In genomic region chr11:4606231-4607015, GRCh38 we compare ENCODE assay signal across 9 cellular contexts. TPM values are rescaled to one million over a fixed set of nuclear protein-coding genes. Genes with fewer than 3 reads are reported as not detected.
DNase-seq lines count a peak whose midpoint lies in the region; ATAC-seq and TF ChIP-seq lines count a peak whose summit lies in the region.
"Had no signal": no experiment of that assay in that cellular context is flagged by ENCODE, and none has a peak within 500 bp of the region (broad histone marks: within the 10 kb centered on the region; RNA-seq: fewer than 3 reads in every experiment).

No MANE protein-coding gene starts in this region.

- no peak overlapping the region for H3K4me3 ChIP-seq in CD4-positive, alpha-beta memory T cell (ENCODE audit: low read length in 2 of 2)
- H3K4me3 ChIP-seq in Loucy (ENCODE audit: low read length, poor library complexity, severe bottlenecking) (peak overlapping the region; percentile 93), cardiac fibroblast (replicated peaks in 1 of 2; ENCODE audit: low read depth in 2 of 2, low read length in 2 of 2) (no peak overlapping the region)

- H3K79me2 ChIP-seq in Loucy (ENCODE audit: insufficient read depth, low read length), result peaks cover 7% of the 10 kb centered on the region

- H3F3A ChIP-seq in Loucy (ENCODE audit: low read depth), result no peaks in the 10 kb centered on the region

- CTCF ChIA-PET in CD4-positive, alpha-beta memory T cell (lab: Charles Lee; ENCODE audit: partially characterized antibody), result interaction anchor here (1.3 to 1.5 kb wide), 2 partner anchors 20 to 419 kb away, joined by 3 read pairs; no protein-coding TSS in a partner anchor
- CTCF ChIA-PET in RWPE1 (lab: Yijun Ruan, JAX), result interaction anchor here (1.0 kb wide), 1 partner anchor 13 kb away, joined by 3 read pairs; the partner anchor contains the start of gene OR52I1

- POLR2A ChIA-PET in CD4-positive, alpha-beta memory T cell (lab: Charles Lee; ENCODE audit: partially characterized antibody), result interaction anchor here (1.8 kb wide), 1 partner anchor 213 kb away, joined by 5 read pairs; the partner anchor contains the start of gene TRIM21
- POLR2A ChIA-PET in RWPE1 (lab: Yijun Ruan, JAX; ENCODE audit: low non-redundant PET), result no interaction called here

- no peaks in the 10 kb centered on the region for H3K9me2 ChIP-seq in Loucy (replicated peaks; ENCODE audit: low read depth, low read length)

- peaks cover 0 to 1% (median 0%) of the 10 kb centered on the region in 8 donors for H3K9me3 Mint-ChIP-seq in CD4-positive, alpha-beta memory T cell
- H3K9me3 Mint-ChIP-seq in natural killer cell treated with Interleukin-12 subunit alpha and Interleukin-12 subunit beta and Interleukin-15 and Interleukin-18, amount 100 ng/mL, for 72 hours, result no peaks in the 10 kb centered on the region

- intact Hi-C loops in CD4-positive, alpha-beta memory T cell (cut with micrococcal nuclease), result loop anchor here (5.0 to 10.0 kb wide), 2 partner anchors 1076 to 1628 kb away; partner anchors contain the start of genes CNGA4 and FHIP1B

- peak overlapping the region; percentile 93 to 98 (median 96) for H3K4me3 Mint-ChIP-seq in CD4-positive, alpha-beta memory T cell
- peak overlapping the region; percentile 84 for H3K4me3 Mint-ChIP-seq in natural killer cell treated with Interleukin-12 subunit alpha and Interleukin-12 subunit beta and Interleukin-15 and Interleukin-18, amount 100 ng/mL, for 72 hours

- no peaks in the 10 kb centered on the region for H3K27me3 Mint-ChIP-seq in CD4-positive, alpha-beta memory T cell
- H3K27me3 Mint-ChIP-seq in natural killer cell treated with Interleukin-12 subunit alpha and Interleukin-12 subunit beta and Interleukin-15 and Interleukin-18, amount 100 ng/mL, for 72 hours, result no peaks in the 10 kb centered on the region

- H3K4me1 ChIP-seq in CD4-positive, alpha-beta memory T cell (ENCODE audit: insufficient read depth, low read length), result peaks cover 39% of the 10 kb centered on the region
- peaks cover 29% of the 10 kb centered on the region for H3K4me1 ChIP-seq in Loucy (ENCODE audit: insufficient read depth, low read length, poor library complexity, severe bottlenecking)

- TF ChIP-seq CTCF in Loucy (conservative IDR thresholded peaks at IDR 0.05; ENCODE audit: low read length) (no peak), cardiac fibroblast (IDR thresholded peaks at IDR 0.05; ENCODE audit: low read depth, low read length) (no peak), RWPE1 (conservative IDR thresholded peaks at IDR 0.05; ENCODE audit: low read depth) (no peak)

- no peak for ATAC-seq in natural killer cell treated with Interleukin-12 subunit alpha and Interleukin-12 subunit beta and Interleukin-15 and Interleukin-18, amount 100 ng/mL, for 72 hours
- no peak for ATAC-seq in HG02678 (IDR thresholded peaks at IDR 0.05; ENCODE audit: unreplicated experiment)
- no peak for ATAC-seq in HG03439 (IDR thresholded peaks at IDR 0.05; ENCODE audit: unreplicated experiment)

- no peaks in the 10 kb centered on the region for H4K20me1 ChIP-seq in Loucy (ENCODE audit: insufficient read depth, low read length, poor library complexity, severe bottlenecking)

- H3K27me3 ChIP-seq in CD4-positive, alpha-beta memory T cell (ENCODE audit: insufficient read depth, low read length), result no peaks in the 10 kb centered on the region
- H3K27me3 ChIP-seq in Loucy (ENCODE audit: insufficient read depth, low read length, poor library complexity, severe bottlenecking), result no peaks in the 10 kb centered on the region

- H2AFZ ChIP-seq in Loucy (ENCODE audit: low read length), result no peak overlapping the region

- peaks cover 28 to 41% of the 10 kb centered on the region in 2 donors for H3K36me3 Mint-ChIP-seq in CD4-positive, alpha-beta memory T cell
- H3K36me3 Mint-ChIP-seq in natural killer cell treated with Interleukin-12 subunit alpha and Interleukin-12 subunit beta and Interleukin-15 and Interleukin-18, amount 100 ng/mL, for 72 hours, result peaks cover 11% of the 10 kb centered on the region

- no peaks in the 10 kb centered on the region for H3K9me3 ChIP-seq in CD4-positive, alpha-beta memory T cell (ENCODE audit: control insufficient read depth in 1 of 2, low read length in 2 of 2)
- H3K9me3 ChIP-seq in Loucy (ENCODE audit: insufficient read depth, low read depth, low read length), result no peaks in the 10 kb centered on the region

- no peak overlapping the region for H3K27ac ChIP-seq in CD4-positive, alpha-beta memory T cell (ENCODE audit: low read depth, low read length)
- H3K27ac ChIP-seq in RWPE1, result no peak overlapping the region
- H3K27ac ChIP-seq: WERI-Rb-1 had no signal

- H3K9ac ChIP-seq in Loucy (ENCODE audit: low read depth, low read length, poor library complexity, severe bottlenecking), result peak overlapping the region; percentile 91

- H3K4me2 ChIP-seq in Loucy (ENCODE audit: low read depth, low read length, poor library complexity, severe bottlenecking), result peak overlapping the region; percentile 99

- peaks cover 35 to 64% (median 46%) of the 10 kb centered on the region in 4 donors for H3K4me1 Mint-ChIP-seq in CD4-positive, alpha-beta memory T cell
- H3K4me1 Mint-ChIP-seq in natural killer cell treated with Interleukin-12 subunit alpha and Interleukin-12 subunit beta and Interleukin-15 and Interleukin-18, amount 100 ng/mL, for 72 hours (ENCODE audit: low read depth in 2 of 2), result peaks cover 31 to 33% of the 10 kb centered on the region in 2 donors

- no peak for DNase-seq in CD4-positive, alpha-beta memory T cell
- DNase-seq in cardiac fibroblast (ENCODE audit: low read depth in 2 of 2) (peak; percentile 42 to 51), NCI-H1048 (lab: John Stamatoyannopoulos, UW) (no peak), RWPE1 (ENCODE audit: low spot score) (no peak)
- no peak for DNase-seq in natural killer cell treated with Interleukin-12 subunit alpha and Interleukin-12 subunit beta and Interleukin-15 and Interleukin-18, amount 100 ng/mL, for 72 hours (ENCODE audit: low spot score)
- DNase-seq: WERI-Rb-1 had no signal

- peak overlapping the region in 5 of 7 donors; percentile 3 to 97 (median 20) for H3K27ac Mint-ChIP-seq in CD4-positive, alpha-beta memory T cell
- H3K27ac Mint-ChIP-seq in natural killer cell treated with Interleukin-12 subunit alpha and Interleukin-12 subunit beta and Interleukin-15 and Interleukin-18, amount 100 ng/mL, for 72 hours, result peak overlapping the region; percentile 74 to 81

- H3K36me3 ChIP-seq in CD4-positive, alpha-beta memory T cell (ENCODE audit: insufficient read depth, low read length), result peaks cover 18% of the 10 kb centered on the region
- peaks cover under 1% of the 10 kb centered on the region; the same call in 1 of the 2 replicates for H3K36me3 ChIP-seq in Loucy (ENCODE audit: insufficient read depth, low read length)
- H3K36me3 ChIP-seq: WERI-Rb-1 had no signal

RNA-seq across cellular contexts. Expression of gene TRIM68, which starts 1.6 kb away (rescaled TPM):
- total RNA-seq in CD4-positive, alpha-beta memory T cell, result 10 to 100 TPM; 23.7 to 28.1 TPM
- polyA plus RNA-seq in CD4-positive, alpha-beta memory T cell, result 10 to 100 TPM; 13.1 to 16.1 TPM
- total RNA-seq in natural killer cell treated with Interleukin-12 subunit alpha and Interleukin-12 subunit beta and Interleukin-15 and Interleukin-18, amount 100 ng/mL, for 72 hours, result 10 to 100 TPM; 12.6 to 15.3 TPM

RNA-seq across cellular contexts. Expression of gene OR52I1, which starts 12.6 kb away (rescaled TPM):
- not detected for total RNA-seq in CD4-positive, alpha-beta memory T cell
- polyA plus RNA-seq in CD4-positive, alpha-beta memory T cell, result under 1 TPM in 1 of 2 donors, not detected in 1; 0.23 TPM
- not detected for total RNA-seq in natural killer cell treated with Interleukin-12 subunit alpha and Interleukin-12 subunit beta and Interleukin-15 and Interleukin-18, amount 100 ng/mL, for 72 hours

RNA-seq across cellular contexts. Expression of gene OR52I2, which starts 24.9 kb away (rescaled TPM):
- total RNA-seq in CD4-positive, alpha-beta memory T cell, result not detected
- not detected for polyA plus RNA-seq in CD4-positive, alpha-beta memory T cell
- not detected for total RNA-seq in natural killer cell treated with Interleukin-12 subunit alpha and Interleukin-12 subunit beta and Interleukin-15 and Interleukin-18, amount 100 ng/mL, for 72 hours

RNA-seq across cellular contexts. Expression of gene OR51D1, which starts 30.9 kb away (rescaled TPM):
- not detected for total RNA-seq in CD4-positive, alpha-beta memory T cell
- not detected for polyA plus RNA-seq in CD4-positive, alpha-beta memory T cell
- total RNA-seq in natural killer cell treated with Interleukin-12 subunit alpha and Interleukin-12 subunit beta and Interleukin-15 and Interleukin-18, amount 100 ng/mL, for 72 hours, result not detected

RNA-seq across cellular contexts. Expression of gene OR51E1, which starts 37.4 kb away (rescaled TPM):
- not detected for total RNA-seq in CD4-positive, alpha-beta memory T cell
- polyA plus RNA-seq in CD4-positive, alpha-beta memory T cell, result not detected
- total RNA-seq in natural killer cell treated with Interleukin-12 subunit alpha and Interleukin-12 subunit beta and Interleukin-15 and Interleukin-18, amount 100 ng/mL, for 72 hours, result not detected

Comparison
In these comparisons a context has a peak if more than half of its experiments do, and no peak if none do; other contexts are left out.
1. DNase-seq: peak in cardiac fibroblast (2 of 2); none in CD4-positive, alpha-beta memory T cell (0 of 5), natural killer cell treated with Interleukin-12 subunit alpha and Interleukin-12 subunit beta and Interleukin-15 and Interleukin-18, amount 100 ng/mL, for 72 hours (single experiment), NCI-H1048 (single experiment) and RWPE1 (single experiment).